Comparison of ENCODE assay signal across 30 cellular contexts in genomic region chr9:26331223-26331622, GRCh38.
DNase-seq lines count a peak whose midpoint lies in the region; ATAC-seq, FAIRE-seq and TF ChIP-seq lines count a peak whose summit lies in the region.
"Had no signal": no experiment of that assay in that cellular context is flagged by ENCODE, and none has a peak within 500 bp of the region (broad histone marks: within the 10 kb centered on the region; RNA-seq: fewer than 3 reads in every experiment).

No MANE protein-coding gene starts in this region.

- FAIRE-seq in H54 (lab: Jason Lieb, UNC) = no peak
- FAIRE-seq: pancreas, TTC549 had no signal

- no peak overlapping the region for H3K4me3 ChIP-seq in astrocyte of the spinal cord (ENCODE audit: low read depth, low read length)
- H3K4me3 ChIP-seq: cardiac muscle cell, heart right ventricle, pancreas, smooth muscle cell, stomach, thyroid gland, vagina had no signal

- no peak for TF ChIP-seq POLR2A in H54 (IDR thresholded peaks at IDR 0.05; ENCODE audit: low read depth, low read length)

- in situ Hi-C loops in astrocyte of the spinal cord (cut with HindIII; ENCODE audit: low sequenced_read_pairs) = no loop called here

- ATAC-seq in GM18867 (IDR thresholded peaks at IDR 0.05; ENCODE audit: unreplicated experiment) (no peak), GM19397 (IDR thresholded peaks at IDR 0.05; ENCODE audit: unreplicated experiment) (no peak), HG03442 (IDR thresholded peaks at IDR 0.05; ENCODE audit: unreplicated experiment) (no peak)
- ATAC-seq: activated CD4-positive, CD25-positive, alpha-beta regulatory T cell treated with anti-CD3 and anti-CD28 coated beads, Interleukin-2, amount 50 U/mL, for 24 hours; activated T-helper 17 cell treated with anti-CD3 and anti-CD28 coated beads, Interleukin-2, amount 50 U/mL, for 72 hours; foreskin keratinocyte; HCT116; heart right ventricle; pancreas had no signal

- no peak for TF ChIP-seq CTCF in astrocyte of the spinal cord (IDR thresholded peaks at IDR 0.05; ENCODE audit: low read depth, low read length)

- peak; percentile 37 for DNase-seq in COR-L47 (lab: John Stamatoyannopoulos, UW)
- peak; percentile 95 for DNase-seq in NCI-H1092 treated with DMSO at 0.1 percent for 48 hours (lab: John Stamatoyannopoulos, UW)
- DNase-seq in NCI-H748 (lab: John Stamatoyannopoulos, UW; ENCODE audit: unreplicated experiment) = peak; percentile 41
- peak; percentile 35 for DNase-seq in astrocyte of the spinal cord (ENCODE audit: low read depth, low spot score)
- DNase-seq in H54 (ENCODE audit: insufficient read length, low spot score) = no peak
- DNase-seq: activated CD4-positive, alpha-beta memory T cell treated with anti-CD3 and anti-CD28 coated beads, Interleukin-2, amount 10 ng/mL, durations not matched to agents 7 days and 5 days; activated CD8-positive, alpha-beta memory T cell treated with anti-CD3 and anti-CD28 coated beads, Interleukin-2, amount 50 U/mL, for 48 hours; activated naive CD4-positive, alpha-beta T cell treated with anti-CD3 and anti-CD28 coated beads, Interleukin-2, amount 50 U/mL, for 16 hours; amygdala; DND-41; foreskin keratinocyte; heart right ventricle; KG1; NCI-H1694 treated with DMSO at 0.1 percent for 48 hours; NCI-H510A; pancreas; stimulated activated CD4-positive, alpha-beta T cell treated with anti-CD3 and anti-CD28 coated beads, Interleukin-2, amount 100 ng/mL, for 24 hours; stomach; T-helper 1 cell; thyroid gland had no signal
